Comparison of ENCODE assay signal across 14 cellular contexts in the genomic region with DNA sequence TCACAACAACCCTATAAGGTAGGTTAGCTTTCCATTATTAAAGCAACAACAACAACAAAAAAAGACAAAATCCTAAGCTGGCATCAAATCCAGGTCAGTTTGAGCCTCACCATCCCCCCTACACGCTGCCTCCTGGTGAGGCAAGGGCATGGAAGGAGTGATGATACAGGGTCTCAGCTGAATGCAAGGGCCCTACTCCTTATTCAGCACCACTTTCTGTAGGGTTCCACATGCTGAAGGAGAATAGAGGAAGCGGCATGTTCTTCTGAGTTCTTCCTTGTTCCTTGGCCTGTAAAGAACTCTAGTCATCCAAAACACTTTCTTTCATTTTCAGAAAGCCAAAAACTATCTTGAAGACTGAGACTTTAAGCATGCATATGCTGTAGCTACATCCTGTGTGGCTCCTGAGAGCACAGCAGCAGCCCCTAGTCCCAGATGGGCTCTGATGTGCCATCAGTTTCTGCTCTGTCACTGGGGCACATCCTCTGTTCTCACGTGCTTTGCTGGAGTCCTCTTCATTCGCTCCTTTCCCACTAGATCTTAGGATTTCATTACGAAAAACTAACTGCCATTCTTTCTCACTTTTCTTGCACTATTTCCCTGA. TPM values are rescaled to one million over a fixed set of nuclear protein-coding genes. Genes with fewer than 3 reads are reported as not detected.
DNase-seq lines count a peak whose midpoint lies in the region; ATAC-seq lines count a peak whose summit lies in the region.
"Had no signal": no experiment of that assay in that cellular context is flagged by ENCODE, and none has a peak within 500 bp of the region (broad histone marks: within the 10 kb centered on the region; RNA-seq: fewer than 3 reads in every experiment).

No MANE protein-coding gene starts in this region.

- DNase-seq in activated T-helper 1 cell treated with anti-CD3 and anti-CD28 coated beads, Interleukin-12 subunit alpha, Interleukin-12 subunit beta, Interleukin-2, Interleukin-4 antibody, amounts not matched to agents 30 ng/mL and 10 ng/mL and 1 ng/mL, durations not matched to agents 14 hours and 24 hours and 36 hours (ENCODE audit: low spot score): no peak
- DNase-seq in NCI-H1092 treated with DMSO at 0.1 percent for 48 hours (lab: John Stamatoyannopoulos, UW) (no peak), left colon (no peak), Ammon's horn (ENCODE audit: low spot score) (no peak), LoVo (ENCODE audit: low spot score) (no peak)
- DNase-seq: DMS79, GOT3, left ventricle myocardium superior had no signal

- H3K27me3 Mint-ChIP-seq in activated T-helper 1 cell treated with anti-CD3 and anti-CD28 coated beads, Interleukin-12 subunit alpha, Interleukin-12 subunit beta, Interleukin-2, Interleukin-4 antibody, amounts not matched to agents 30 ng/mL and 10 ng/mL and 1 ng/mL, durations not matched to agents 14 hours and 24 hours and 36 hours (ENCODE audit: insufficient read depth): peaks cover 16% of the 10 kb centered on the region

- peak overlapping the region; percentile 9 for H3K27ac Mint-ChIP-seq in activated T-helper 1 cell treated with anti-CD3 and anti-CD28 coated beads, Interleukin-12 subunit alpha, Interleukin-12 subunit beta, Interleukin-2, Interleukin-4 antibody, amounts not matched to agents 30 ng/mL and 10 ng/mL and 1 ng/mL, durations not matched to agents 14 hours and 24 hours and 36 hours
- H3K27ac Mint-ChIP-seq: progenitor cell of endocrine pancreas had no signal

- peak; percentile 76 for ATAC-seq in GM18519 (IDR thresholded peaks at IDR 0.05; ENCODE audit: low FRiP score, unreplicated experiment)
- peak; percentile 79 for ATAC-seq in GM21367 (IDR thresholded peaks at IDR 0.05; ENCODE audit: unreplicated experiment)
- ATAC-seq in HG03097 (IDR thresholded peaks at IDR 0.05; ENCODE audit: low FRiP score, unreplicated experiment): peak; percentile 87
- ATAC-seq in left colon: no peak
- ATAC-seq: left ventricle myocardium superior had no signal

- no peaks in the 10 kb centered on the region for H3K9me3 Mint-ChIP-seq in activated T-helper 1 cell treated with anti-CD3 and anti-CD28 coated beads, Interleukin-12 subunit alpha, Interleukin-12 subunit beta, Interleukin-2, Interleukin-4 antibody, amounts not matched to agents 30 ng/mL and 10 ng/mL and 1 ng/mL, durations not matched to agents 14 hours and 24 hours and 36 hours
- H3K9me3 Mint-ChIP-seq: central memory CD8-positive, alpha-beta T cell had no signal

- H3K36me3 Mint-ChIP-seq in activated T-helper 1 cell treated with anti-CD3 and anti-CD28 coated beads, Interleukin-12 subunit alpha, Interleukin-12 subunit beta, Interleukin-2, Interleukin-4 antibody, amounts not matched to agents 30 ng/mL and 10 ng/mL and 1 ng/mL, durations not matched to agents 14 hours and 24 hours and 36 hours (ENCODE audit: low read depth): peaks cover 3% of the 10 kb centered on the region

- peaks cover 52% of the 10 kb centered on the region for H3K4me1 Mint-ChIP-seq in activated T-helper 1 cell treated with anti-CD3 and anti-CD28 coated beads, Interleukin-12 subunit alpha, Interleukin-12 subunit beta, Interleukin-2, Interleukin-4 antibody, amounts not matched to agents 30 ng/mL and 10 ng/mL and 1 ng/mL, durations not matched to agents 14 hours and 24 hours and 36 hours (ENCODE audit: low read depth)

- no peak overlapping the region for H3K4me3 Mint-ChIP-seq in activated T-helper 1 cell treated with anti-CD3 and anti-CD28 coated beads, Interleukin-12 subunit alpha, Interleukin-12 subunit beta, Interleukin-2, Interleukin-4 antibody, amounts not matched to agents 30 ng/mL and 10 ng/mL and 1 ng/mL, durations not matched to agents 14 hours and 24 hours and 36 hours
- H3K4me3 Mint-ChIP-seq: central memory CD8-positive, alpha-beta T cell had no signal

- intact Hi-C loops in activated T-helper 1 cell treated with anti-CD3 and anti-CD28 coated beads, Interleukin-12 subunit alpha, Interleukin-12 subunit beta, Interleukin-2, Interleukin-4 antibody, amounts not matched to agents 30 ng/mL and 10 ng/mL and 1 ng/mL, durations not matched to agents 14 hours and 24 hours and 36 hours (cut with micrococcal nuclease): no loop called here
- intact Hi-C loops in left colon (cut with DNase I, micrococcal nuclease): no loop called here

RNA-seq across cellular contexts. Expression of gene ILDR2, which starts 6.2 kb away (rescaled TPM):
- 11.3 and 14.4 TPM in 2 replicates for total RNA-seq in activated T-helper 1 cell treated with anti-CD3 and anti-CD28 coated beads, Interleukin-12 subunit alpha, Interleukin-12 subunit beta, Interleukin-2, Interleukin-4 antibody, amounts not matched to agents 30 ng/mL and 10 ng/mL and 1 ng/mL, durations not matched to agents 14 hours and 24 hours and 36 hours
- 1 to 10 TPM in 1 of 2 donors, under 1 TPM in 1; 0.85 to 1.3 TPM for total RNA-seq in left colon

RNA-seq across cellular contexts. Expression of gene MAEL, which starts 19.9 kb away (rescaled TPM):
- not detected in 2 replicates for total RNA-seq in activated T-helper 1 cell treated with anti-CD3 and anti-CD28 coated beads, Interleukin-12 subunit alpha, Interleukin-12 subunit beta, Interleukin-2, Interleukin-4 antibody, amounts not matched to agents 30 ng/mL and 10 ng/mL and 1 ng/mL, durations not matched to agents 14 hours and 24 hours and 36 hours
- total RNA-seq in left colon: not detected
- total RNA-seq: NCI-H460, progenitor cell of endocrine pancreas had no signal
